Comparison of ENCODE assay signal across 29 cellular contexts in the genomic region with DNA sequence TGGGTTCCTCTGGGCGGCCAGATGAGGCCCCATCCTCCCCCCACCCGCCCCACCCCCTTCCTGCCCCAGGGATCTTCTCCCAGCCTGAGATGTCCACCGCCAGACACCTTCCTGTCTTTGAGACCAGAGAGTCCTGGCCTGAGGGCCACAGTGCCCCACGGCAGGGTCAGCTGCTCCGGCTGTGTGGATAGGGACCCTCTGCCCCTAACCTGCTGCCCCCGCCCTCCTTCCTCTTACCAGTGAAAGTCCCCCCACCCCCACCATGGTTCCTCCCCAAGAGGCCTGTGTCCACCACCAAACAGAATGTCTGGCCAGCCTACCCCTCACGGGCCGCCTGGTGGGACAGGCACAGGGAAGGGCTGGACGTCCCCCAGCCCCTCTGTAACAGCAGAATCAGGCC.
"Had no signal": no experiment of that assay in that cellular context is flagged by ENCODE, and none has a peak within 500 bp of the region (broad histone marks: within the 10 kb centered on the region; RNA-seq: fewer than 3 reads in every experiment).

No MANE protein-coding gene starts in this region.

- H3K4me3 ChIP-seq: adrenal gland, cardiac muscle cell, dorsolateral prefrontal cortex, heart left ventricle, ovary, skin epidermis, testis, uterus had no signal

- H3K27me3 ChIP-seq: adrenal gland, cardiac muscle cell, dorsolateral prefrontal cortex, heart left ventricle, ovary, testis, uterus had no signal

- H3K9me3 ChIP-seq: adrenal gland, heart left ventricle, ovary, testis, uterus had no signal

- H3K9me3 Mint-ChIP-seq: activated CD4-positive, alpha-beta memory T cell treated with anti-CD3 and anti-CD28 coated beads for 36 hours; activated CD4-positive, alpha-beta T cell treated with anti-CD3 and anti-CD28 coated beads, Interleukin-2, amount 10 ng/mL, durations not matched to agents 24 days and 14 days; activated naive CD4-positive, alpha-beta T cell treated with anti-CD3 and anti-CD28 coated beads for 36 hours; activated naive CD8-positive, alpha-beta T cell treated with anti-CD3 and anti-CD28 coated beads for 36 hours; activated T-helper 1 cell treated with anti-CD3 and anti-CD28 coated beads, Interleukin-12 subunit alpha, Interleukin-12 subunit beta, Interleukin-2, Interleukin-4 antibody, amounts not matched to agents 30 ng/mL and 10 ng/mL and 1 ng/mL, durations not matched to agents 14 hours and 24 hours and 36 hours; brain; effector memory CD8-positive, alpha-beta T cell; naive thymus-derived CD8-positive, alpha-beta T cell had no signal

- H3K36me3 Mint-ChIP-seq: activated CD4-positive, alpha-beta memory T cell treated with anti-CD3 and anti-CD28 coated beads for 36 hours; activated naive CD8-positive, alpha-beta T cell treated with anti-CD3 and anti-CD28 coated beads for 36 hours; brain; naive thymus-derived CD8-positive, alpha-beta T cell had no signal

- H3K4me1 Mint-ChIP-seq: activated CD4-positive, alpha-beta T cell treated with anti-CD3 and anti-CD28 coated beads, Interleukin-2, amount 10 ng/mL, durations not matched to agents 24 days and 14 days; activated naive CD8-positive, alpha-beta T cell treated with anti-CD3 and anti-CD28 coated beads for 36 hours had no signal

- DNase-seq: activated CD4-positive, alpha-beta memory T cell treated with anti-CD3 and anti-CD28 coated beads for 36 hours; activated CD4-positive, alpha-beta T cell treated with anti-CD3 and anti-CD28 coated beads, Interleukin-2, amount 10 ng/mL, durations not matched to agents 24 days and 14 days; activated CD4-positive, CD25-positive, alpha-beta regulatory T cell treated with anti-CD3 and anti-CD28 coated beads, Interleukin-2, amount 50 U/mL, for 72 hours; activated CD8-positive, alpha-beta memory T cell treated with anti-CD3 and anti-CD28 coated beads, Interleukin-2, amount 50 U/mL, for 4 hours; activated effector memory CD4-positive, alpha-beta T cell treated with anti-CD3 and anti-CD28 coated beads, Interleukin-2, amount 50 U/mL, for 16 hours; activated naive CD4-positive, alpha-beta T cell treated with anti-CD3 and anti-CD28 coated beads for 36 hours; activated naive CD8-positive, alpha-beta T cell treated with anti-CD3 and anti-CD28 coated beads for 36 hours; activated T-cell treated with anti-CD3 and anti-CD28 coated beads, Interleukin-2, amount 50 U/mL, for 1 hour; adrenal gland; aorta; dorsolateral prefrontal cortex; effector memory CD8-positive, alpha-beta T cell; heart left ventricle; islet precursor cell; left cardiac atrium; naive thymus-derived CD8-positive, alpha-beta T cell; ovary; stimulated activated CD4-positive, alpha-beta T cell treated with anti-CD3 and anti-CD28 coated beads, Interleukin-12 subunit alpha, Interleukin-12 subunit beta, amount 100 ng/mL, for 4 hours; stimulated activated CD4-positive, alpha-beta T cell treated with anti-CD3 and anti-CD28 coated beads, Interleukin-4, amount 100 ng/mL, for 1 hour; stimulated activated naive CD8-positive, alpha-beta T cell treated with anti-CD3 and anti-CD28 coated beads, Interleukin-15, Interleukin-2, amounts not matched to agents 100 U/mL and 50 U/mL, for 24 hours; T-helper 2 cell; testis; trophoblast cell; uterus had no signal

- H3K27ac Mint-ChIP-seq: activated CD4-positive, alpha-beta memory T cell treated with anti-CD3 and anti-CD28 coated beads for 36 hours; activated CD4-positive, alpha-beta T cell treated with anti-CD3 and anti-CD28 coated beads, Interleukin-2, amount 10 ng/mL, durations not matched to agents 24 days and 14 days; activated naive CD4-positive, alpha-beta T cell treated with anti-CD3 and anti-CD28 coated beads for 36 hours; activated naive CD8-positive, alpha-beta T cell treated with anti-CD3 and anti-CD28 coated beads for 36 hours; activated T-helper 1 cell treated with anti-CD3 and anti-CD28 coated beads, Interleukin-12 subunit alpha, Interleukin-12 subunit beta, Interleukin-2, Interleukin-4 antibody, amounts not matched to agents 30 ng/mL and 10 ng/mL and 1 ng/mL, durations not matched to agents 14 hours and 24 hours and 36 hours; effector memory CD8-positive, alpha-beta T cell; progenitor cell of endocrine pancreas had no signal

- H3K4me3 Mint-ChIP-seq: activated CD4-positive, alpha-beta memory T cell treated with anti-CD3 and anti-CD28 coated beads for 36 hours; activated CD4-positive, alpha-beta T cell treated with anti-CD3 and anti-CD28 coated beads, Interleukin-2, amount 10 ng/mL, durations not matched to agents 24 days and 14 days; activated naive CD4-positive, alpha-beta T cell treated with anti-CD3 and anti-CD28 coated beads for 36 hours; activated naive CD8-positive, alpha-beta T cell treated with anti-CD3 and anti-CD28 coated beads for 36 hours; activated T-helper 1 cell treated with anti-CD3 and anti-CD28 coated beads, Interleukin-12 subunit alpha, Interleukin-12 subunit beta, Interleukin-2, Interleukin-4 antibody, amounts not matched to agents 30 ng/mL and 10 ng/mL and 1 ng/mL, durations not matched to agents 14 hours and 24 hours and 36 hours; brain; effector memory CD8-positive, alpha-beta T cell; naive thymus-derived CD8-positive, alpha-beta T cell had no signal

- H3K36me3 ChIP-seq: adrenal gland, cardiac muscle cell, ovary, uterus had no signal

- H3K27ac ChIP-seq: adrenal gland, cardiac muscle cell, dorsolateral prefrontal cortex, heart left ventricle, ovary, testis, uterus had no signal

- H3K27me3 Mint-ChIP-seq: activated CD4-positive, alpha-beta memory T cell treated with anti-CD3 and anti-CD28 coated beads for 36 hours; activated CD4-positive, alpha-beta T cell treated with anti-CD3 and anti-CD28 coated beads, Interleukin-2, amount 10 ng/mL, durations not matched to agents 24 days and 14 days; activated naive CD8-positive, alpha-beta T cell treated with anti-CD3 and anti-CD28 coated beads for 36 hours; brain; effector memory CD8-positive, alpha-beta T cell; naive thymus-derived CD8-positive, alpha-beta T cell; progenitor cell of endocrine pancreas had no signal

- ATAC-seq: effector memory CD8-positive, alpha-beta T cell; naive thymus-derived CD8-positive, alpha-beta T cell; stimulated activated naive CD8-positive, alpha-beta T cell treated with anti-CD3 and anti-CD28 coated beads, Interleukin-15, Interleukin-2, amounts not matched to agents 100 U/mL and 50 U/mL, for 24 hours had no signal
